8 cellular contexts compared by ENCODE assay signal in the genomic region with DNA sequence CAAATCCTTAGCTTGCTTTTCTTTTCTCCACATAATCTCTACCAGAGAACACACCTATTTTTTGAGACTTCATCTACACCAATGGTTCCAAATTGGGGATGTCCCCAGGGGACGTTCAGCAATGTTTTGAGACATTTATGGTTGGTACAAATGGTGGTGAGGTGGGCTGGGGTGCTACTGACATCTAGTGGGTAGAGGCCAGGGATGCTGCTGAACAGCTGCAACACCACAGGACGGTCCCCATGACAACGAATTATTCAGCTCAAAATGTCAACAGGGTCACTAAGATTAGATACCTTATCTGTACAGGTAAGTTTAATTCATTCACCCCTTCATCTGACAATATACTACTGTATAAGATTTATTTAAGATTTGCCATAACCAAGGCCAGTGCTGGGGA. TPM values are rescaled to one million over a fixed set of nuclear protein-coding genes. Genes with fewer than 3 reads are reported as not detected.
A peak's percentile ranks its signal among the peaks of the same experiment; 100 is the strongest.
DNase-seq lines count a peak whose midpoint lies in the region; ATAC-seq and TF ChIP-seq lines count a peak whose summit lies in the region.

No MANE protein-coding gene starts in this region.

- DNase-seq in GM23338 (ENCODE audit: low spot score) (peak; percentile 77), heart right ventricle (no peak), ovary (no peak), HEK293T (ENCODE audit: extremely low spot score) (no peak)

- H3K36me3 ChIP-seq in ACC112 (ENCODE audit: insufficient read depth, low read length) (peaks cover 38% of the 10 kb centered on the region), GM23338 (ENCODE audit: insufficient read depth) (peaks cover 6% of the 10 kb centered on the region; the same call in 1 of the 2 replicates), heart right ventricle (peaks cover 0 to 65% (median 18%) of the 10 kb centered on the region in 9 donors), ovary (no peaks in the 10 kb centered on the region)

- no peak for TF ChIP-seq POLR2A in ovary (IDR thresholded peaks at IDR 0.05)

- no peak overlapping the region for H3K4me2 ChIP-seq in GM23338

- H3K27ac Mint-ChIP-seq in GM23338, result no peak overlapping the region

- H3F3A ChIP-seq in GM23338 (replicated peaks; ENCODE audit: low read depth), result no peaks in the 10 kb centered on the region

- H3K9me3 ChIP-seq in heart right ventricle (peaks cover 0 to 5% (median 0%) of the 10 kb centered on the region in 11 donors), ovary (no peaks in the 10 kb centered on the region)

- H3K4me1 Mint-ChIP-seq in GM23338, result peaks cover 14% of the 10 kb centered on the region; the same call in 2 of the 3 replicates

- CTCF ChIA-PET in HEK293T (lab: Yijun Ruan, JAX), result interaction anchor here (0.7 kb wide), 1 partner anchor 85 kb away, joined by 3 read pairs; no protein-coding TSS in a partner anchor

- H3K27me3 Mint-ChIP-seq in GM23338 (ENCODE audit: insufficient read depth, low read depth, poor library complexity), result peaks cover 2% of the 10 kb centered on the region

- H3K4me1 ChIP-seq in ACC112 (ENCODE audit: control insufficient read depth, insufficient read depth, low read length, unreplicated experiment) (peaks cover 62% of the 10 kb centered on the region), GM23338 (ENCODE audit: insufficient read depth) (no peaks in the 10 kb centered on the region; the same call in 1 of the 2 replicates), heart right ventricle (peaks cover 6 to 28% (median 18%) of the 10 kb centered on the region in 9 donors), ovary (ENCODE audit: insufficient read depth) (peaks cover 15% of the 10 kb centered on the region)

- TF ChIP-seq EP300 in ovary (IDR thresholded peaks at IDR 0.05), result no peak

- peak overlapping the region; percentile 96 for H3K27ac ChIP-seq in ACC112 (ENCODE audit: low read depth, low read length)
- no peak overlapping the region for H3K27ac ChIP-seq in GM23338 (ENCODE audit: low read depth)
- peak overlapping the region in 2 of 10 donors; percentile 49 to 72 for H3K27ac ChIP-seq in heart right ventricle
- H3K27ac ChIP-seq in ovary, result peak overlapping the region in 1 of 2 donors; percentile 87

- POLR2A ChIA-PET in HEK293T (lab: Yijun Ruan, JAX), result no interaction called here

- H3K27me3 ChIP-seq in ACC112 (ENCODE audit: insufficient read depth, low read length), result no peaks in the 10 kb centered on the region
- H3K27me3 ChIP-seq in GM23338 (ENCODE audit: insufficient read depth), result no peaks in the 10 kb centered on the region
- no peaks in the 10 kb centered on the region for H3K27me3 ChIP-seq in heart right ventricle
- H3K27me3 ChIP-seq in ovary, result no peaks in the 10 kb centered on the region

- ATAC-seq in GM23338 (peak; percentile 96), SK-N-SH treated with all-trans-retinoic acid at 6 μM for 48 hours (peak; percentile 75), heart right ventricle (peak in 4 of 8 donors; percentile 24 to 75 (median 53)), HG03521 (IDR thresholded peaks at IDR 0.05; ENCODE audit: unreplicated experiment) (no peak), GM19395 (IDR thresholded peaks at IDR 0.05; ENCODE audit: unreplicated experiment) (no peak)

- H2AFZ ChIP-seq in ACC112 (ENCODE audit: low read length, unreplicated experiment), result peak overlapping the region; percentile 15
- no peak overlapping the region for H2AFZ ChIP-seq in GM23338

- intact Hi-C loops in heart right ventricle (cut with DNase I), result no loop called here
- intact Hi-C loops in ovary (cut with DNase I), result no loop called here

- H3K4me3 ChIP-seq in ACC112 (ENCODE audit: low read depth, low read length), result no peak overlapping the region
- H3K4me3 ChIP-seq in GM23338, result no peak overlapping the region
- no peak overlapping the region for H3K4me3 ChIP-seq in heart right ventricle
- H3K4me3 ChIP-seq in ovary, result no peak overlapping the region

- no peak overlapping the region for H3K4me3 Mint-ChIP-seq in GM23338

- H3K9me3 Mint-ChIP-seq in GM23338, result peaks cover 15% of the 10 kb centered on the region

- H3K9me2 ChIP-seq in GM23338 (ENCODE audit: insufficient read depth), result peaks cover 4% of the 10 kb centered on the region; the same call in 1 of the 2 replicates

- H3K79me2 ChIP-seq in ACC112 (ENCODE audit: control insufficient read depth, insufficient read depth, low read length, unreplicated experiment), result peaks cover 33% of the 10 kb centered on the region
- no peaks in the 10 kb centered on the region for H3K79me2 ChIP-seq in GM23338 (replicated peaks; ENCODE audit: insufficient read depth)

- 50 to 74% methylated on average over 3 of the region's 3 CpGs for WGBS in heart right ventricle, 2 donors
- WGBS in ovary, 3 donors, result 57 to 61% (median 60%) methylated on average over 3 of the region's 3 CpGs

- TF ChIP-seq CTCF in GM23338 (conservative IDR thresholded peaks at IDR 0.05; ENCODE audit: low read depth in 2 of 2) (peak; percentile 71 to 86), heart right ventricle (IDR thresholded peaks at IDR 0.05) (peak in 6 of 9 donors; percentile 21 to 47 (median 26)), ovary (IDR thresholded peaks at IDR 0.05) (no peak)

- no peaks in the 10 kb centered on the region for H4K20me1 ChIP-seq in GM23338 (replicated peaks; ENCODE audit: insufficient read depth)

- peaks cover 38% of the 10 kb centered on the region for H3K36me3 Mint-ChIP-seq in GM23338 (ENCODE audit: low read depth)

TF ChIP-seq in GM23338, 12 proteins besides CTCF, POLR2A, EP300 and RAD21 (continues in another document):
- TF ChIP-seq JUNB (IDR thresholded peaks at IDR 0.05; ENCODE audit: unreplicated experiment) (no peak), EZH2 (IDR thresholded peaks at IDR 0.05; ENCODE audit: low read depth, unreplicated experiment) (no peak), ETS1 (IDR thresholded peaks at IDR 0.05) (no peak)

TF ChIP-seq in SK-N-SH treated with all-trans-retinoic acid at 6 μM for 48 hours, 23 proteins besides CTCF, POLR2A, EP300 and RAD21 (continues in another document):
- TF ChIP-seq TCF4 (CRISPR knock-in tag; IDR thresholded peaks at IDR 0.05; ENCODE audit: borderline replicate concordance) (no peak), POU6F1 (CRISPR knock-in tag; IDR thresholded peaks at IDR 0.05; ENCODE audit: borderline replicate concordance, low read depth) (no peak), PPARA (CRISPR knock-in tag; IDR thresholded peaks at IDR 0.05; ENCODE audit: borderline replicate concordance) (no peak), SNAI2 (CRISPR knock-in tag; IDR thresholded peaks at IDR 0.05) (no peak), ZNF70 (CRISPR knock-in tag; IDR thresholded peaks at IDR 0.05) (no peak), ESRRG (CRISPR knock-in tag; IDR thresholded peaks at IDR 0.05) (no peak), ZNF8 (CRISPR knock-in tag; IDR thresholded peaks at IDR 0.05) (no peak), ZC3H10 (CRISPR knock-in tag; IDR thresholded peaks at IDR 0.05) (no peak), RARB (CRISPR knock-in tag; IDR thresholded peaks at IDR 0.05) (no peak), OSR1 (CRISPR knock-in tag; IDR thresholded peaks at IDR 0.05) (no peak)

TF ChIP-seq in HEK293T, 16 proteins besides CTCF, POLR2A, EP300 and RAD21:
- TF ChIP-seq NFRKB (IDR thresholded peaks at IDR 0.05) (no peak), FOXM1 (IDR thresholded peaks at IDR 0.05; ENCODE audit: borderline replicate concordance) (no peak), SP1 (IDR thresholded peaks at IDR 0.05) (no peak), ARNT (IDR thresholded peaks at IDR 0.05) (no peak), L3MBTL2 (conservative IDR thresholded peaks at IDR 0.05) (no peak), ZNF384 (IDR thresholded peaks at IDR 0.05) (no peak), PKNOX1 (IDR thresholded peaks at IDR 0.05) (no peak), SUZ12 (IDR thresholded peaks at IDR 0.05) (no peak), TARDBP (IDR thresholded peaks at IDR 0.05) (no peak), LEF1 (IDR thresholded peaks at IDR 0.05; ENCODE audit: borderline replicate concordance) (no peak), ELF4 (IDR thresholded peaks at IDR 0.05) (no peak), CTBP1 (IDR thresholded peaks at IDR 0.05; ENCODE audit: borderline replicate concordance) (no peak), FOXA1 (IDR thresholded peaks at IDR 0.05) (no peak), BHLHE40 (IDR thresholded peaks at IDR 0.05; ENCODE audit: borderline replicate concordance) (no peak), FOXK2 (IDR thresholded peaks at IDR 0.05) (no peak), HDGF (IDR thresholded peaks at IDR 0.05; ENCODE audit: borderline replicate concordance) (no peak)

RNA-seq across cellular contexts. Expression of gene GK5, which starts 14.4 kb away (rescaled TPM):
- 10.5 and 19.5 TPM in 2 replicates for total RNA-seq in GM23338 (2014; rRNA removed; shearing (Covaris generic))
- 3.9 and 5.3 TPM in 2 replicates for polyA plus RNA-seq in GM23338 (2016; fragmentation: Nextera tagmentation; extraction: Ambion mirVana)
- 10 to 100 TPM in 6 of 10 donors, 1 to 10 TPM in 4; 6.4 to 12.7 (median 10.3) TPM for total RNA-seq in heart right ventricle
- 10 to 100 TPM in 1 of 2 donors, 1 to 10 TPM in 1; 2.6 to 11.5 TPM for polyA plus RNA-seq in heart right ventricle
- 10 to 100 TPM; 24.4 to 52.1 (median 33.3) TPM for total RNA-seq in ovary
- 10 to 100 TPM; 12.2 to 18.2 TPM for polyA plus RNA-seq in ovary

Comparison
In these comparisons a context has a peak if more than half of its experiments do, and no peak if none do; other contexts are left out.
1. ATAC-seq: peak in GM23338 (single experiment) and SK-N-SH treated with all-trans-retinoic acid at 6 μM for 48 hours (single experiment); none in HG03521 (single experiment) and GM19395 (single experiment).
2. CTCF ChIP-seq: peak in GM23338 (2 of 2) and heart right ventricle (6 of 9); none in ovary (0 of 3).